In the genomic region with DNA sequence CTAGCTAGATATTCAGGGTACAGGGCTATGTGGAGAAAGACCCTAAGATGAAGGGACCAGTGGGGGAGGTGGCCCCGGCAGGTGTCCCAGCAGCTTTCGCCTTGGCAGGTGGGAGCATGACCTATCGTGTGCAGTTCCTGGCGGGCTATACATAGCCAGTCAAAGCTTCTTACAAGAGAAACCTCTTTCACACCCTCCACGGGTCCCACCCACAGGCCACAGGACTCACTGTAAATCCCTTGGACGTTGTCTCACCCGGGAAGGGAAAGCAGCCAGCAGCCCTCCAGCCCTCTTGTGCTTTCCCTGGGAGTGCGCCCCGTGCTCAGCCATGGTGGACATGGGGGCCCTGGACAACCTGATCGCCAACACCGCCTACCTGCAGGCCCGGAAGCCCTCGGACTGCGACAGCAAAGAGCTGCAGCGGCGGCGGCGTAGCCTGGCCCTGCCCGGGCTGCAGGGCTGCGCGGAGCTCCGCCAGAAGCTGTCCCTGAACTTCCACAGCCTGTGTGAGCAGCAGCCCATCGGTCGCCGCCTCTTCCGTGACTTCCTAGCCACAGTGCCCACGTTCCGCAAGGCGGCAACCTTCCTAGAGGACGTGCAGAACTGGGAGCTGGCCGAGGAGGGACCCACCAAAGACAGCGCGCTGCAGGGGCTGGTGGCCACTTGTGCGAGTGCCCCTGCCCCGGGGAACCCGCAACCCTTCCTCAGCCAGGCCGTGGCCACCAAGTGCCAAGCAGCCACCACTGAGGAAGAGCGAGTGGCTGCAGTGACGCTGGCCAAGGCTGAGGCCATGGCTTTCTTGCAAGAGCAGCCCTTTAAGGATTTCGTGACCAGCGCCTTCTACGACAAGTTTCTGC, we compare ENCODE assay signal across 21 cellular contexts. TPM values are rescaled to one million over a fixed set of nuclear protein-coding genes. Genes with fewer than 3 reads are reported as not detected.
A peak's percentile ranks its signal among the peaks of the same experiment; 100 is the strongest.
DNase-seq lines count a peak whose midpoint lies in the region; ATAC-seq, FAIRE-seq and TF ChIP-seq lines count a peak whose summit lies in the region.
"Had no signal": no experiment of that assay in that cellular context is flagged by ENCODE, and none has a peak within 500 bp of the region (broad histone marks: within the 10 kb centered on the region; RNA-seq: fewer than 3 reads in every experiment).

No MANE protein-coding gene starts in this region.

- H3K9me1 ChIP-seq in K562 (ENCODE audit: control insufficient read depth, insufficient read depth, low read length), result no peaks in the 10 kb centered on the region

- TF ChIP-seq POLR2A in K562 (conservative IDR thresholded peaks at IDR 0.05), result no peak

- H3K9ac ChIP-seq in K562 (ENCODE audit: insufficient read depth in 1 of 2, low read depth in 2 of 2, low read length in 2 of 2) (peak overlapping the region in 1 of 2 experiments; percentile 6; a peak in 1 of 4 replicates), mesenchymal stem cell (ENCODE audit: low read length) (no peak overlapping the region)
- H3K9ac ChIP-seq: BLaER1, GM23248 had no signal

- no peaks in the 10 kb centered on the region for H3K79me1 ChIP-seq in mesenchymal stem cell (replicated peaks; ENCODE audit: low read length, poor library complexity, severe bottlenecking)

- no peak overlapping the region for H2BK12ac ChIP-seq in mesenchymal stem cell (ENCODE audit: low read length in 2 of 2)

- H2BK15ac ChIP-seq in mesenchymal stem cell (ENCODE audit: low read depth, poor library complexity, severe bottlenecking), result no peak overlapping the region

- no peak overlapping the region for H3K4me2 ChIP-seq in K562 (ENCODE audit: insufficient read depth, low read length)
- H3K4me2 ChIP-seq in mesenchymal stem cell (ENCODE audit: low read length, poor library complexity, severe bottlenecking), result no peak overlapping the region
- H3K4me2 ChIP-seq: A549, BLaER1 had no signal

- no peaks in the 10 kb centered on the region for H3K27me3 ChIP-seq in K562 (ENCODE audit: control insufficient read depth in 2 of 2, insufficient read depth in 2 of 2, low read length in 2 of 2)
- H3K27me3 ChIP-seq in mesenchymal stem cell (ENCODE audit: control insufficient read depth in 1 of 2, insufficient read depth in 1 of 2, low read length in 2 of 2), result no peaks in the 10 kb centered on the region
- H3K27me3 ChIP-seq in aorta (ENCODE audit: control insufficient read depth in 1 of 2, insufficient read depth in 2 of 2, low read length in 1 of 2), result no peaks in the 10 kb centered on the region
- H3K27me3 ChIP-seq: BLaER1 had no signal

- no peak overlapping the region for H3K18ac ChIP-seq in mesenchymal stem cell (ENCODE audit: low read depth in 1 of 2, low read length in 2 of 2)

- TF ChIP-seq RAD21 in K562 (CRISPR knock-in tag; conservative IDR thresholded peaks at IDR 0.05 in 1 of 2, IDR thresholded peaks at IDR 0.05 in 1 of 2), result no peak

- H2AFZ ChIP-seq in K562 (ENCODE audit: low read depth, low read length) (0 out of 2 replicates have a peak overlapping the region, but pooled peaks have one; percentile 21), mesenchymal stem cell (ENCODE audit: low read depth, low read length) (no peak overlapping the region)
- H2AFZ ChIP-seq: GM23248 had no signal

- DNase-seq in AG20443 (ENCODE audit: low spot score), result peak; percentile 2
- DNase-seq in K562 (ENCODE audit: extremely low read depth in 1 of 4, low spot score in 3 of 4), result no peak
- DNase-seq in mesenteric fat pad (ENCODE audit: low spot score), result peak; percentile 65
- DNase-seq in posterior vena cava (ENCODE audit: low spot score), result peak; percentile 75
- no peak for DNase-seq in mesenchymal stem cell
- DNase-seq in kidney glomerular epithelial cell (lab: John Stamatoyannopoulos, UW), result no peak
- no peak for DNase-seq in aorta
- DNase-seq: Calu3; CD8-positive, alpha-beta T cell; DMS79 treated with DMSO at 0.1 percent for 48 hours; GF-D8; GM23248; H7; HFFc6 had no signal

- H3K36me3 ChIP-seq in K562 (ENCODE audit: control insufficient read depth, insufficient read depth, low read length), result no peaks in the 10 kb centered on the region
- no peaks in the 10 kb centered on the region for H3K36me3 ChIP-seq in mesenchymal stem cell (ENCODE audit: control insufficient read depth in 1 of 2, insufficient read depth in 2 of 2, low read depth in 1 of 2, low read length in 2 of 2)
- no peaks in the 10 kb centered on the region for H3K36me3 ChIP-seq in aorta (ENCODE audit: control insufficient read depth in 1 of 2, insufficient read depth in 2 of 2, low read length in 1 of 2)
- H3K36me3 ChIP-seq: BLaER1 had no signal

- no peak overlapping the region for H3K4ac ChIP-seq in mesenchymal stem cell (ENCODE audit: low read depth in 1 of 2, low read length in 2 of 2)

- POLR2A ChIA-PET in K562 (lab: Yijun Ruan, JAX), result interaction anchor here (0.6 to 1.8 kb wide), 2 partner anchors 12 to 40 kb away, joined by 3 to 6 read pairs; no protein-coding TSS in a partner anchor

- no peak overlapping the region for H3K27ac ChIP-seq in K562 (ENCODE audit: extremely low read depth, low read depth, low read length)
- no peak overlapping the region for H3K27ac ChIP-seq in mesenchymal stem cell (ENCODE audit: low read length, poor library complexity, severe bottlenecking)
- no peak overlapping the region for H3K27ac ChIP-seq in aorta (ENCODE audit: low read depth in 1 of 2, low read length in 2 of 2)
- H3K27ac ChIP-seq: 22Rv1, A549, BLaER1, GM23248 had no signal

- WGBS in K562 (ENCODE audit: insufficient coverage, low coverage, missing lambda C conversion rate), result 55% methylated on average over 32 of the region's 42 CpGs
- WGBS in mesenchymal stem cell, result 96% methylated on average over 41 of the region's 42 CpGs
- 93 to 94% methylated on average over 41 to 42 of the region's 42 CpGs for WGBS in aorta, 2 donors

- no peaks in the 10 kb centered on the region for H3K79me2 ChIP-seq in K562 (ENCODE audit: control insufficient read depth, insufficient read depth, low read length)

- FAIRE-seq in K562 (lab: Jason Lieb, UNC), result no peak
- FAIRE-seq: A549, HepG2 had no signal

- no peak overlapping the region for H2BK5ac ChIP-seq in mesenchymal stem cell (ENCODE audit: low read depth, low read length, poor library complexity, severe bottlenecking)

- H4K91ac ChIP-seq in mesenchymal stem cell (ENCODE audit: low read length), result no peak overlapping the region

- intact Hi-C loops in K562 (cut with micrococcal nuclease) (no loop called here), posterior vena cava (cut with DNase I) (no loop called here), aorta (cut with DNase I) (no loop called here)

- BruUV-seq in K562 (replicated peaks; lab: Mats Ljungman, UMichigan), result no TSS peak

- no peak overlapping the region for H3K4me3 ChIP-seq in K562
- no peak overlapping the region for H3K4me3 ChIP-seq in mesenchymal stem cell (ENCODE audit: insufficient read depth in 1 of 2, low read depth in 1 of 2, low read length in 2 of 2)
- no peak overlapping the region for H3K4me3 ChIP-seq in aorta (ENCODE audit: low read length in 2 of 2)
- H3K4me3 ChIP-seq: A549, BLaER1, GM23248 had no signal

- CTCF ChIA-PET in K562 (lab: Yijun Ruan, JAX; ENCODE audit: low intra/inter-chr PET ratio), result no interaction called here

- H3K23ac ChIP-seq in mesenchymal stem cell (ENCODE audit: low read length in 2 of 2), result peak overlapping the region in 1 of 2 experiments; percentile 61

- peak; percentile 29 for ATAC-seq in K562
- no peak for ATAC-seq in GM21786 (IDR thresholded peaks at IDR 0.05; ENCODE audit: unreplicated experiment)
- ATAC-seq in aorta (ENCODE audit: low FRiP score), result no peak
- ATAC-seq: CD8-positive, alpha-beta T cell; HCT116; HepG2 had no signal

- H3K14ac ChIP-seq in mesenchymal stem cell (ENCODE audit: low read length in 2 of 2), result no peak overlapping the region

- H3K4me1 ChIP-seq in K562 (replicated peaks in 1 of 2; ENCODE audit: control insufficient read depth in 2 of 2, insufficient read depth in 2 of 2, low read length in 2 of 2) (peaks cover 0 to 6% of the 10 kb centered on the region in 2 experiments; a peak in 1 of 5 replicates), mesenchymal stem cell (ENCODE audit: control insufficient read depth, insufficient read depth, low read depth, low read length) (no peaks in the 10 kb centered on the region), aorta (ENCODE audit: control insufficient read depth in 1 of 2, insufficient read depth in 2 of 2, low read length in 2 of 2) (no peaks in the 10 kb centered on the region)
- H3K4me1 ChIP-seq: A549, BLaER1 had no signal

- H2BK120ac ChIP-seq in mesenchymal stem cell (ENCODE audit: low read depth, low read length), result no peak overlapping the region

- H4K20me1 ChIP-seq in K562 (replicated peaks; ENCODE audit: control insufficient read depth, insufficient read depth, low read length), result no peaks in the 10 kb centered on the region
- H4K20me1 ChIP-seq: BLaER1 had no signal

- H3K9me3 ChIP-seq in K562 (replicated peaks; ENCODE audit: control insufficient read depth, insufficient read depth, low read depth, low read length) (no peaks in the 10 kb centered on the region), mesenchymal stem cell (ENCODE audit: control insufficient read depth, low read length) (no peaks in the 10 kb centered on the region), aorta (ENCODE audit: control insufficient read depth, low read length) (no peaks in the 10 kb centered on the region)
- H3K9me3 ChIP-seq: A549, BLaER1 had no signal

- no peak overlapping the region for H4K8ac ChIP-seq in mesenchymal stem cell (ENCODE audit: low read length)

- no peak overlapping the region for H2AK5ac ChIP-seq in mesenchymal stem cell (ENCODE audit: low read length, severe bottlenecking)

- TF ChIP-seq EP300 in K562 (IDR thresholded peaks at IDR 0.05; ENCODE audit: low read length), result no peak

- no peak for TF ChIP-seq CTCF in K562 (IDR thresholded peaks at IDR 0.05 in 2 of 3, conservative IDR thresholded peaks at IDR 0.05 in 1 of 3; ENCODE audit: insufficient read depth in 2 of 3, low read depth in 1 of 3, low read length in 3 of 3)

- in situ Hi-C loops in K562 (cut with MboI), result no loop called here

RNA-seq across cellular contexts. Expression of a gene that starts 15.0 kb away (rescaled TPM):
- not detected in 2 replicates for total RNA-seq in K562 (2011; cell fraction: chromatin; rRNA removed; ENCODE audit: low replicate concordance)
- 0.17 TPM in 1 of 2 replicates, not detected in the other for total RNA-seq in K562 (2011; cell fraction: nucleolus; rRNA removed)
- not detected in 2 replicates for total RNA-seq in K562 (2011; cell fraction: nucleoplasm; rRNA removed)
- total RNA-seq in K562 (2014; rRNA removed) (not detected in 2 replicates), K562 (2014; rRNA removed; fragmentation: Illumina TruSeq; extraction: Trizol) (0.04 TPM in 1 of 2 replicates, not detected in the other), K562 (2015; rRNA removed; fragmentation: Illumina TruSeq; extraction: Trizol) (0.08 TPM in 1 of 2 replicates, not detected in the other), K562 (2021) (0.04 TPM in 1 of 2 replicates, not detected in the other), mesenteric fat pad (not detected), posterior vena cava (under 1 TPM in 1 of 2 donors, not detected in 1; 0.14 TPM), aorta (under 1 TPM in 1 of 2 donors, not detected in 1; 0.23 TPM)
- polyA plus RNA-seq in K562 (2011; rRNA removed) (not detected in 2 replicates), K562 (2014; fragmentation: Illumina TruSeq; extraction: Trizol) (0.07 TPM in 1 of 2 replicates, not detected in the other), K562 (2014; fragmentation: Nextera tagmentation; extraction: Ambion mirVana) (under 1 TPM; 0.01 TPM), K562 (2014; rRNA removed) (0.04 and 0.08 TPM in 2 replicates), aorta (not detected)
- not detected in 2 replicates for polyA plus RNA-seq in K562 (2011; cell fraction: cytosol; rRNA removed)
- polyA plus RNA-seq in K562 (2011; cell fraction: nucleus; rRNA removed), result 0.07 TPM in 1 of 2 replicates, not detected in the other
- 0.04 TPM in 1 of 2 replicates, not detected in the other for polyA plus RNA-seq in K562 (2012)
- polyA minus RNA-seq in K562 (2011; rRNA and poly(A)+ RNA removed), result 0.06 TPM in 1 of 2 replicates, not detected in the other
- polyA minus RNA-seq in K562 (2011; cell fraction: cytosol; rRNA and poly(A)+ RNA removed), result not detected in 2 replicates
- polyA minus RNA-seq in K562 (2011; cell fraction: nucleus; rRNA and poly(A)+ RNA removed), result not detected in 2 replicates
- not detected for polyA plus RNA-seq in mesenchymal stem cell (2013, experiment 1 of 2)
- not detected for polyA plus RNA-seq in mesenchymal stem cell (2013, experiment 2 of 2)
- total RNA-seq: Calu3, GM23248, H7, HepG2, HFFc6 had no signal
- polyA plus RNA-seq: GM23248, HepG2, IgD-negative memory B cell had no signal

RNA-seq across cellular contexts. Expression of a gene that starts 40.1 kb away (rescaled TPM):
- 14.2 and 22.7 TPM in 2 replicates for total RNA-seq in K562 (2011; cell fraction: chromatin; rRNA removed; ENCODE audit: low replicate concordance)
- 17.0 TPM in 2 replicates for total RNA-seq in K562 (2011; cell fraction: nucleolus; rRNA removed)
- total RNA-seq in K562 (2011; cell fraction: nucleoplasm; rRNA removed), result 28.5 and 47.3 TPM in 2 replicates
- total RNA-seq in K562 (2014; rRNA removed), result 34.7 and 38.8 TPM in 2 replicates
- total RNA-seq in K562 (2014; rRNA removed; fragmentation: Illumina TruSeq; extraction: Trizol), result 80.0 and 80.5 TPM in 2 replicates
- 69.1 and 77.9 TPM in 2 replicates for total RNA-seq in K562 (2015; rRNA removed; fragmentation: Illumina TruSeq; extraction: Trizol)
- total RNA-seq in K562 (2021), result 94.5 and 96.7 TPM in 2 replicates
- 74.7 and 111 TPM in 2 replicates for polyA plus RNA-seq in K562 (2011; rRNA removed)
- polyA plus RNA-seq in K562 (2011; cell fraction: cytosol; rRNA removed), result 51.2 and 88.5 TPM in 2 replicates
- 23.4 and 45.3 TPM in 2 replicates for polyA plus RNA-seq in K562 (2011; cell fraction: nucleus; rRNA removed)
- polyA plus RNA-seq in K562 (2012), result 77.6 and 88.6 TPM in 2 replicates
- 65.0 and 68.9 TPM in 2 replicates for polyA plus RNA-seq in K562 (2014; fragmentation: Illumina TruSeq; extraction: Trizol)
- 100 to 1,000 TPM; 112 to 133 TPM for polyA plus RNA-seq in K562 (2014; fragmentation: Nextera tagmentation; extraction: Ambion mirVana)
- polyA plus RNA-seq in K562 (2014; rRNA removed), result 74.5 and 81.9 TPM in 2 replicates
- polyA minus RNA-seq in K562 (2011; rRNA and poly(A)+ RNA removed), result 23.4 and 27.3 TPM in 2 replicates
- polyA minus RNA-seq in K562 (2011; cell fraction: cytosol; rRNA and poly(A)+ RNA removed), result 15.2 and 27.5 TPM in 2 replicates
- 10.0 and 19.7 TPM in 2 replicates for polyA minus RNA-seq in K562 (2011; cell fraction: nucleus; rRNA and poly(A)+ RNA removed)
- 76.3 TPM for total RNA-seq in mesenteric fat pad
- total RNA-seq in posterior vena cava, result 10 to 100 TPM; 62.4 to 73.6 TPM
- 196 TPM for polyA plus RNA-seq in mesenchymal stem cell (2013, experiment 1 of 2)
- 206 TPM for polyA plus RNA-seq in mesenchymal stem cell (2013, experiment 2 of 2)
- total RNA-seq in aorta, result 10 to 100 TPM; 68.3 to 76.3 TPM
- polyA plus RNA-seq in aorta, result 100 to 1,000 TPM; 123 to 221 TPM

Comparison
In these comparisons a context has a peak if more than half of its experiments do, and no peak if none do; other contexts are left out.
1. DNase-seq: peak in AG20443 (single experiment), mesenteric fat pad (single experiment) and posterior vena cava (single experiment); none in K562 (0 of 4), mesenchymal stem cell (single experiment), kidney glomerular epithelial cell (single experiment) and aorta (0 of 2).